In genomic region chr6:20693466-20694063, GRCh38 we compare ENCODE assay signal across 1 cellular context.
TF ChIP-seq lines count a peak whose summit lies in the region.

No MANE protein-coding gene starts in this region.

TF ChIP-seq in HEK293, 187 proteins besides CTCF, POLR2A, EP300 and RAD21 (continued from another document and continues in another):
- TF ChIP-seq PATZ1 (tag by site-specific recombination; IDR thresholded peaks at IDR 0.05) (no peak), ZNF174 (tag by site-specific recombination; IDR thresholded peaks at IDR 0.05) (no peak), ZXDB (tag by site-specific recombination; IDR thresholded peaks at IDR 0.05) (no peak), ZNF664 (tag by site-specific recombination; IDR thresholded peaks at IDR 0.05) (peak; percentile 76; the same call in 1 of the 2 replicates), WT1 (tag by site-specific recombination; IDR thresholded peaks at IDR 0.05) (no peak), ZNF701 (tag by site-specific recombination; IDR thresholded peaks at IDR 0.05) (no peak), ZNF791 (tag by site-specific recombination; IDR thresholded peaks at IDR 0.05) (no peak), ZNF24 (tag by site-specific recombination; IDR thresholded peaks at IDR 0.05) (0 out of 2 replicates have a peak, but pooled peaks have one; percentile 27), ZNF473 (tag by site-specific recombination; IDR thresholded peaks at IDR 0.05) (no peak), GLI4 (tag by site-specific recombination; IDR thresholded peaks at IDR 0.05) (no peak), ZNF335 (tag by site-specific recombination; conservative IDR thresholded peaks at IDR 0.05) (no peak), ZNF280C (tag by site-specific recombination; IDR thresholded peaks at IDR 0.05) (no peak), ZNF211 (tag by site-specific recombination; IDR thresholded peaks at IDR 0.05; ENCODE audit: low read depth) (no peak), INSM2 (tag by site-specific recombination; IDR thresholded peaks at IDR 0.05) (no peak), ZNF76 (tag by site-specific recombination; IDR thresholded peaks at IDR 0.05; ENCODE audit: borderline replicate concordance, low read depth) (no peak), ZNF155 (tag by site-specific recombination; IDR thresholded peaks at IDR 0.05) (no peak), ZNF132 (tag by site-specific recombination; IDR thresholded peaks at IDR 0.05; ENCODE audit: borderline replicate concordance) (no peak), ZNF175 (tag by site-specific recombination; IDR thresholded peaks at IDR 0.05) (no peak), ATF2 (tag by site-specific recombination; IDR thresholded peaks at IDR 0.05; ENCODE audit: low read depth) (no peak), ZNF184 (tag by site-specific recombination; IDR thresholded peaks at IDR 0.05) (0 out of 2 replicates have a peak, but pooled peaks have one; percentile 48), ZNF521 (tag by site-specific recombination; IDR thresholded peaks at IDR 0.05) (no peak), ZNF266 (tag by site-specific recombination; IDR thresholded peaks at IDR 0.05; ENCODE audit: low read depth) (no peak), PRDM6 (tag by site-specific recombination; IDR thresholded peaks at IDR 0.05) (peak; percentile 85), HOXD13 (CRISPR knock-in tag; IDR thresholded peaks at IDR 0.05; ENCODE audit: borderline replicate concordance) (no peak), ZBTB48 (tag by site-specific recombination; IDR thresholded peaks at IDR 0.05) (no peak), ZBTB49 (tag by site-specific recombination; IDR thresholded peaks at IDR 0.05; ENCODE audit: low read depth) (no peak), ZNF501 (tag by site-specific recombination; IDR thresholded peaks at IDR 0.05) (no peak), GLIS1 (tag by site-specific recombination; IDR thresholded peaks at IDR 0.05) (peak; percentile 61; the same call in 1 of the 2 replicates), ZFHX2 (tag by site-specific recombination; conservative IDR thresholded peaks at IDR 0.05) (no peak), ZNF707 (tag by site-specific recombination; IDR thresholded peaks at IDR 0.05) (no peak), ZNF600 (tag by site-specific recombination; IDR thresholded peaks at IDR 0.05) (no peak), PRDM1 (tag by site-specific recombination; IDR thresholded peaks at IDR 0.05) (no peak), GFI1B (tag by site-specific recombination; IDR thresholded peaks at IDR 0.05) (no peak), ZNF843 (tag by site-specific recombination; IDR thresholded peaks at IDR 0.05) (0 out of 2 replicates have a peak, but pooled peaks have one; percentile 24), ZNF677 (tag by site-specific recombination; IDR thresholded peaks at IDR 0.05) (no peak), ZNF449 (tag by site-specific recombination; IDR thresholded peaks at IDR 0.05) (no peak), AEBP2 (tag by site-specific recombination; IDR thresholded peaks at IDR 0.05; ENCODE audit: borderline replicate concordance) (no peak), IKZF3 (tag by site-specific recombination; IDR thresholded peaks at IDR 0.05) (no peak), ZNF624 (tag by site-specific recombination; IDR thresholded peaks at IDR 0.05) (no peak), ZNF394 (tag by site-specific recombination; IDR thresholded peaks at IDR 0.05; ENCODE audit: borderline replicate concordance) (no peak), YY1 (tag by site-specific recombination; IDR thresholded peaks at IDR 0.05) (no peak), ZNF280D (tag by site-specific recombination; IDR thresholded peaks at IDR 0.05) (no peak), ZNF792 (tag by site-specific recombination; IDR thresholded peaks at IDR 0.05) (no peak), ZFP41 (tag by site-specific recombination; IDR thresholded peaks at IDR 0.05; ENCODE audit: borderline replicate concordance) (no peak), ZNF623 (tag by site-specific recombination; IDR thresholded peaks at IDR 0.05) (no peak), ZNF610 (tag by site-specific recombination; IDR thresholded peaks at IDR 0.05; ENCODE audit: borderline replicate concordance) (no peak), ZNF785 (tag by site-specific recombination; IDR thresholded peaks at IDR 0.05) (no peak), ZSCAN4 (tag by site-specific recombination; IDR thresholded peaks at IDR 0.05) (peak; percentile 82)
